In genomic region chr5:98775246-98775961, GRCh38 we compare ENCODE assay signal across 8 cellular contexts. TPM values are rescaled to one million over a fixed set of nuclear protein-coding genes. Genes with fewer than 3 reads are reported as not detected.
DNase-seq lines count a peak whose midpoint lies in the region; ATAC-seq, FAIRE-seq and TF ChIP-seq lines count a peak whose summit lies in the region.

No MANE protein-coding gene starts in this region.

- BruUV-seq in PC-9 (replicated peaks; lab: Mats Ljungman, UMichigan): no TSS peak

- H3K36me3 ChIP-seq in DOHH2 (ENCODE audit: control insufficient read depth, low read length) (peaks cover 13% of the 10 kb centered on the region), PC-9 (ENCODE audit: low read depth) (peaks cover 9% of the 10 kb centered on the region), esophagus (ENCODE audit: control insufficient read depth in 2 of 2, insufficient read depth in 2 of 2, low read length in 1 of 2) (peaks cover 2% of the 10 kb centered on the region in 2 donors), osteoblast (ENCODE audit: insufficient read depth, low read length) (peaks cover 29% of the 10 kb centered on the region)

- CTCF ChIA-PET in PC-9 (lab: Charles Lee): no interaction called here

- ATAC-seq in HG02885 (IDR thresholded peaks at IDR 0.05; ENCODE audit: poor library complexity, unreplicated experiment) (no peak), GM21423 (IDR thresholded peaks at IDR 0.05; ENCODE audit: unreplicated experiment) (no peak)

- H2AFZ ChIP-seq in PC-9 (no peak overlapping the region), osteoblast (ENCODE audit: low read length) (no peak overlapping the region)

- peaks cover 42% of the 10 kb centered on the region for H3K4me1 ChIP-seq in DOHH2 (ENCODE audit: control insufficient read depth, low read length)
- peaks cover 30% of the 10 kb centered on the region for H3K4me1 ChIP-seq in PC-9 (replicated peaks; ENCODE audit: insufficient read depth)
- H3K4me1 ChIP-seq in esophagus (ENCODE audit: control insufficient read depth in 2 of 2, insufficient read depth in 2 of 2, low read length in 1 of 2): peaks cover 0 to 4% of the 10 kb centered on the region in 2 donors
- peaks cover 54% of the 10 kb centered on the region for H3K4me1 ChIP-seq in osteoblast (ENCODE audit: insufficient read depth, low read length)

- H3K4me3 ChIP-seq in DOHH2 (ENCODE audit: low read length) (peak overlapping the region; percentile 79), PC-9 (peak overlapping the region; percentile 66), esophagus (ENCODE audit: low read depth in 1 of 2, low read length in 2 of 2) (peak overlapping the region; percentile 18 to 62), osteoblast (ENCODE audit: insufficient read depth, low read length) (peak overlapping the region; percentile 78)

- peaks cover 59% of the 10 kb centered on the region for H3K79me2 ChIP-seq in DOHH2 (ENCODE audit: control insufficient read depth, low read length)
- peaks cover 63% of the 10 kb centered on the region for H3K79me2 ChIP-seq in PC-9 (ENCODE audit: low read depth)
- peaks cover 95% of the 10 kb centered on the region for H3K79me2 ChIP-seq in osteoblast (ENCODE audit: insufficient read depth, low read length)

- H3K4me2 ChIP-seq in DOHH2 (ENCODE audit: low read length) (peak overlapping the region; percentile 82), PC-9 (peak overlapping the region; percentile 100), osteoblast (ENCODE audit: insufficient read depth, low read length) (peak overlapping the region; percentile 80)

- H3K9me2 ChIP-seq in DOHH2 (replicated peaks; ENCODE audit: control insufficient read depth, low read length) (no peaks in the 10 kb centered on the region), PC-9 (ENCODE audit: insufficient read depth) (no peaks in the 10 kb centered on the region)

- H3K9me3 ChIP-seq in DOHH2 (ENCODE audit: control insufficient read depth, insufficient read depth, low read length): no peaks in the 10 kb centered on the region
- H3K9me3 ChIP-seq in PC-9 (ENCODE audit: insufficient read depth, low read depth): no peaks in the 10 kb centered on the region
- no peaks in the 10 kb centered on the region for H3K9me3 ChIP-seq in esophagus (ENCODE audit: control insufficient read depth in 2 of 2, insufficient read depth in 1 of 2, low read depth in 1 of 2, low read length in 1 of 2)
- H3K9me3 ChIP-seq in osteoblast (ENCODE audit: low read depth, low read length): no peaks in the 10 kb centered on the region

- WGBS in esophagus, 2 donors: 36 to 37% methylated on average over 12 of the region's 12 CpGs

- intact Hi-C loops in PC-9 (cut with micrococcal nuclease; ENCODE audit: unreplicated experiment): loop anchor here (10.0 kb wide), 3 partner anchors 149 to 941 kb away; partner anchors contain the start of gene CHD1

- FAIRE-seq in HTR-8/SVneo (lab: Jason Lieb, UNC): no peak

- H3K27ac ChIP-seq in DOHH2 (ENCODE audit: low read depth, low read length) (no peak overlapping the region), PC-9 (peak overlapping the region; percentile 82), esophagus (ENCODE audit: low read depth in 2 of 2, low read length in 1 of 2) (no peak overlapping the region), osteoblast (ENCODE audit: low read depth, low read length) (peak overlapping the region; percentile 84)

- DNase-seq in PC-9 (no peak), osteoblast (ENCODE audit: insufficient read length, low spot score, missing footprints) (no peak), NCI-H345 (lab: John Stamatoyannopoulos, UW) (no peak), HTR-8/SVneo (ENCODE audit: insufficient read length, low spot score) (no peak)

- H3F3A ChIP-seq in DOHH2 (ENCODE audit: control insufficient read depth, insufficient read depth) (peaks cover 9% of the 10 kb centered on the region; the same call in 1 of the 2 replicates), PC-9 (ENCODE audit: insufficient read depth, low read depth) (peaks cover 12% of the 10 kb centered on the region; the same call in 1 of the 2 replicates)

- POLR2A ChIA-PET in PC-9 (lab: Charles Lee; ENCODE audit: unreplicated experiment): interaction anchor here (0.6 kb wide), 1 partner anchor 1412 kb away, joined by 4 read pairs; no protein-coding TSS in a partner anchor

- TF ChIP-seq CTCF in DOHH2 (IDR thresholded peaks at IDR 0.05; ENCODE audit: low read depth, low read length, poor library complexity, severe bottlenecking): no peak
- no peak for TF ChIP-seq CTCF in PC-9 (conservative IDR thresholded peaks at IDR 0.05)
- no peak for TF ChIP-seq CTCF in osteoblast (IDR thresholded peaks at IDR 0.05; ENCODE audit: extremely low read depth, low read depth, low read length)

- H4K20me1 ChIP-seq in DOHH2 (ENCODE audit: control insufficient read depth, insufficient read depth, low read depth, low read length) (peaks cover 22% of the 10 kb centered on the region), PC-9 (ENCODE audit: insufficient read depth) (peaks cover 39% of the 10 kb centered on the region), osteoblast (ENCODE audit: insufficient read depth, low read length) (peaks cover 55% of the 10 kb centered on the region)

- H3K27me3 ChIP-seq in DOHH2 (ENCODE audit: control insufficient read depth, low read length) (peaks cover 22% of the 10 kb centered on the region), PC-9 (ENCODE audit: insufficient read depth, low read depth) (no peaks in the 10 kb centered on the region), esophagus (ENCODE audit: control insufficient read depth in 1 of 2, insufficient read depth in 2 of 2, low read length in 2 of 2) (no peaks in the 10 kb centered on the region), osteoblast (ENCODE audit: insufficient read depth, low read length) (no peaks in the 10 kb centered on the region)

RNA-seq across cellular contexts. Expression of gene RGMB, which starts 1.9 kb away (rescaled TPM):
- total RNA-seq in PC-9 (2021): 14.2 and 14.6 TPM in 2 replicates
- polyA plus RNA-seq in esophagus: 1 to 10 TPM; 2.6 to 7.9 TPM
- total RNA-seq in osteoblast: 70.9 and 81.3 TPM in 2 replicates

Comparison
In these comparisons a context has a peak if more than half of its experiments do, and no peak if none do; other contexts are left out.
1. H3K27ac ChIP-seq: peak in PC-9 (single experiment) and osteoblast (single experiment); none in DOHH2 (single experiment) and esophagus (0 of 2).
2. Peak in every context shown above with its lines, with median percentiles within 50 percentile points of each other: H3K4me2 ChIP-seq and H3K4me3 ChIP-seq.